Comparison of ENCODE assay signal across 10 cellular contexts in the genomic region with DNA sequence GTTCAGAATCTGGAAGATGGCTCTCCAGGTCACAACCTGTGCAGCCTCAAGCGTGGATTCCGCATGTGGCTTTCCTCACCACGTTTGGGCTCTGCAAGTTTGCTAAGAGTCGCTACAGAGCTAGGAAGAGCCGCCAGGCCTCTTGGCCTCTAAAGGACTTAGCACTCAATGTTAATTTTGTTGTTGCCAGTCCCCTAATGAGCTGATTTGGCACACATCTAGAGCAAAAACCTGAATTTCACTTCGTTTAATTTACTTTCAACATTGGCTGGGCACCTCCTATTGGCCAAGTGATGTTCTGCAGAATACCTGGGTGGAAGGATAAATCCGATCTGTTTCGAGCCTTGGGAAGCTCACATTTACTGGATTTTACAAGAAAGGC.
DNase-seq lines count a peak whose midpoint lies in the region; ATAC-seq and TF ChIP-seq lines count a peak whose summit lies in the region.
"Had no signal": no experiment of that assay in that cellular context is flagged by ENCODE, and none has a peak within 500 bp of the region (broad histone marks: within the 10 kb centered on the region; RNA-seq: fewer than 3 reads in every experiment).

No MANE protein-coding gene starts in this region.

- TF ChIP-seq CTCF in cardiac muscle cell (IDR thresholded peaks at IDR 0.05; ENCODE audit: low read depth, low read length) (peak; percentile 38), OCI-LY7 (conservative IDR thresholded peaks at IDR 0.05; ENCODE audit: low read length) (peak; percentile 64), foreskin fibroblast (IDR thresholded peaks at IDR 0.05; ENCODE audit: low read depth, low read length) (peak; percentile 17)

- H3K4me3 ChIP-seq in cardiac muscle cell (no peak overlapping the region), OCI-LY7 (ENCODE audit: low read depth, low read length, poor library complexity, severe bottlenecking) (no peak overlapping the region), foreskin fibroblast (ENCODE audit: low read depth in 1 of 2, low read length in 2 of 2) (no peak overlapping the region)
- H3K4me3 ChIP-seq: right lobe of liver had no signal

- no peaks in the 10 kb centered on the region for H4K20me1 ChIP-seq in OCI-LY7 (ENCODE audit: insufficient read depth, low read length)

- peaks cover 36% of the 10 kb centered on the region for H3K27me3 ChIP-seq in cardiac muscle cell

- CTCF ChIA-PET in OCI-LY7 (lab: Charles Lee; ENCODE audit: unreplicated experiment): no interaction called here

- H3K4me1 ChIP-seq in cardiac muscle cell (ENCODE audit: low read depth): peaks cover 6% of the 10 kb centered on the region
- H3K4me1 ChIP-seq in OCI-LY7 (ENCODE audit: insufficient read depth, low read length, poor library complexity, severe bottlenecking): no peaks in the 10 kb centered on the region
- H3K4me1 ChIP-seq: right lobe of liver had no signal

- DNase-seq in cardiac muscle cell (ENCODE audit: low read depth in 1 of 2, low spot score in 1 of 2): no peak
- DNase-seq in Right ventricle myocardium inferior (ENCODE audit: missing footprints): no peak
- DNase-seq in OCI-LY7 (ENCODE audit: low spot score): no peak
- DNase-seq in foreskin fibroblast: no peak
- DNase-seq in ureter (ENCODE audit: low spot score): peak; percentile 14
- DNase-seq in NCI-H187 treated with DMSO at 0.1 percent for 48 hours (lab: John Stamatoyannopoulos, UW): no peak
- DNase-seq in NCI-H2196 treated with DMSO at 0.1 percent for 48 hours (lab: John Stamatoyannopoulos, UW; ENCODE audit: unreplicated experiment): no peak
- DNase-seq: activated CD4-positive, alpha-beta T cell treated with anti-CD3 and anti-CD28 coated beads, Interleukin-2, amount 50 U/mL, for 48 hours had no signal

- ATAC-seq in Right ventricle myocardium inferior: no peak
- ATAC-seq in GM19395 (IDR thresholded peaks at IDR 0.05; ENCODE audit: unreplicated experiment): no peak
- ATAC-seq: right lobe of liver had no signal

- H3K9me2 ChIP-seq in OCI-LY7 (ENCODE audit: insufficient read depth, low read length): no peaks in the 10 kb centered on the region

- no peak overlapping the region for H3K27ac ChIP-seq in cardiac muscle cell
- H3K27ac ChIP-seq in OCI-LY7 (ENCODE audit: low read depth, low read length, poor library complexity, severe bottlenecking): no peak overlapping the region
- H3K27ac ChIP-seq: right lobe of liver had no signal

- POLR2A ChIA-PET in OCI-LY7 (lab: Charles Lee): no interaction called here

- no TSS peak for BruUV-seq in OCI-LY7 (replicated peaks; lab: Mats Ljungman, UMichigan)

- intact Hi-C loops in Right ventricle myocardium inferior (cut with DNase I): no loop called here
- intact Hi-C loops in OCI-LY7 (cut with micrococcal nuclease; ENCODE audit: unreplicated experiment): no loop called here

- H2AFZ ChIP-seq in OCI-LY7 (ENCODE audit: low read length): no peak overlapping the region

- H3K36me3 ChIP-seq in cardiac muscle cell (no peaks in the 10 kb centered on the region), OCI-LY7 (ENCODE audit: insufficient read depth, low read length) (no peaks in the 10 kb centered on the region)
- H3K36me3 ChIP-seq: right lobe of liver had no signal

- H3K79me2 ChIP-seq in OCI-LY7 (ENCODE audit: insufficient read depth, low read depth, low read length): no peaks in the 10 kb centered on the region

- H3K9me3 ChIP-seq in cardiac muscle cell (ENCODE audit: low read depth) (no peaks in the 10 kb centered on the region), OCI-LY7 (ENCODE audit: low read length) (no peaks in the 10 kb centered on the region)
- H3K9me3 ChIP-seq: right lobe of liver had no signal

- no peak overlapping the region for H3K4me2 ChIP-seq in OCI-LY7 (ENCODE audit: low read length)
